Comparison of ENCODE assay signal across 11 cellular contexts in the genomic region with DNA sequence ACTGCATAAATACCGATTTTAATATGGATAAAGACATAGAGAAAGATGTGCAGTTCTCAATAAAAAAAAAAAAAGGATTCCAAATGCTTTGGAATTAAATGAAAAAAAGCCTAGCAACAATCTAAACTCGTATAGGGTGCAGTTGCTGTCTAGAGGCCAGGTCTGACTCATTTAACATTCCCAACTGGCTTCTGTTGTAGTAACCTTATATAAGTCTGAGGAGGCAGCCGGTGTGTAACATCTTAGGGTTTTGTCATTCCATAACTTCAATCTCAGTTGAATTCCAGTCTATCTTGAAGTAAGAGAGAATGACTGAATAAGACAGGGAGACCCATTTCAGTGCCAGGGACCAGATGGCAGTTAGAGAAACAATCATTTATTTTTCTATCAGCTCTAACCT. TPM values are rescaled to one million over a fixed set of nuclear protein-coding genes. Genes with fewer than 3 reads are reported as not detected.
A peak's percentile ranks its signal among the peaks of the same experiment; 100 is the strongest.
DNase-seq lines count a peak whose midpoint lies in the region; ATAC-seq and TF ChIP-seq lines count a peak whose summit lies in the region.
"Had no signal": no experiment of that assay in that cellular context is flagged by ENCODE, and none has a peak within 500 bp of the region (broad histone marks: within the 10 kb centered on the region; RNA-seq: fewer than 3 reads in every experiment).

No MANE protein-coding gene starts in this region.

- CTCF ChIA-PET in PC-3 (lab: Charles Lee), result no interaction called here

- BruUV-seq in PC-3 (replicated peaks; lab: Mats Ljungman, UMichigan), result no TSS peak

- ATAC-seq in PC-3 (peak; percentile 68), HG03175 (IDR thresholded peaks at IDR 0.05; ENCODE audit: unreplicated experiment) (no peak), HG03571 (IDR thresholded peaks at IDR 0.05; ENCODE audit: unreplicated experiment) (no peak)

- TF ChIP-seq CTCF in PC-3 (conservative IDR thresholded peaks at IDR 0.05; ENCODE audit: low read depth, low read length) (no peak), endothelial cell (IDR thresholded peaks at IDR 0.05; ENCODE audit: unreplicated experiment) (no peak), osteoblast (IDR thresholded peaks at IDR 0.05; ENCODE audit: extremely low read depth, low read depth, low read length) (no peak)

- H4K20me1 ChIP-seq in PC-3 (ENCODE audit: low read length) (peaks cover 76% of the 10 kb centered on the region), osteoblast (ENCODE audit: insufficient read depth, low read length) (peaks cover 68% of the 10 kb centered on the region)

- DNase-seq in Daoy (ENCODE audit: low read depth) (peak; percentile 11), PC-3 (peak; percentile 26), endothelial cell (ENCODE audit: low spot score) (no peak), osteoblast (ENCODE audit: insufficient read length, low spot score, missing footprints) (peak; percentile 32), NOMO-1 treated with dmso at 0.1 percent for 144 hours (lab: John Stamatoyannopoulos, UW; ENCODE audit: unreplicated experiment) (no peak), NCI-H345 treated with DMSO at 0.1 percent for 48 hours (lab: John Stamatoyannopoulos, UW; ENCODE audit: unreplicated experiment) (no peak)
- DNase-seq: NCI-H2081, right cardiac atrium had no signal

- H3K4me3 Mint-ChIP-seq in endothelial cell (ENCODE audit: unreplicated experiment), result no peak overlapping the region
- H3K4me3 Mint-ChIP-seq: IgD-negative memory B cell had no signal

- no peak overlapping the region for H3K9ac ChIP-seq in PC-3 (ENCODE audit: low read length)

- no peaks in the 10 kb centered on the region for H3K27me3 ChIP-seq in PC-3 (ENCODE audit: low read length)
- H3K27me3 ChIP-seq in osteoblast (ENCODE audit: insufficient read depth, low read length), result no peaks in the 10 kb centered on the region

- H3K27ac Mint-ChIP-seq in endothelial cell (ENCODE audit: unreplicated experiment), result peak overlapping the region; percentile 39

- no peaks in the 10 kb centered on the region for H3K9me2 ChIP-seq in PC-3 (replicated peaks; ENCODE audit: low read length)

- peaks cover 99% of the 10 kb centered on the region for H3K79me2 ChIP-seq in PC-3 (ENCODE audit: low read length)
- peaks cover 99% of the 10 kb centered on the region for H3K79me2 ChIP-seq in osteoblast (ENCODE audit: insufficient read depth, low read length)

- H3K9me3 Mint-ChIP-seq in endothelial cell (ENCODE audit: unreplicated experiment), result no peaks in the 10 kb centered on the region
- H3K9me3 Mint-ChIP-seq: IgD-negative memory B cell had no signal

- 0 out of 2 replicates have a peak, but pooled peaks cover 3% of the 10 kb centered on the region for H3K36me3 ChIP-seq in PC-3 (ENCODE audit: low read depth, low read length)
- no peaks in the 10 kb centered on the region for H3K36me3 ChIP-seq in osteoblast (ENCODE audit: insufficient read depth, low read length)

- intact Hi-C loops in PC-3 (cut with micrococcal nuclease), result no loop called here

- H3K36me3 Mint-ChIP-seq in endothelial cell (ENCODE audit: low read depth, unreplicated experiment), result peaks cover 3% of the 10 kb centered on the region

- no peak overlapping the region for H3K4me3 ChIP-seq in PC-3 (ENCODE audit: low read length)
- no peak overlapping the region for H3K4me3 ChIP-seq in osteoblast (ENCODE audit: insufficient read depth, low read length)

- H3K27me3 Mint-ChIP-seq in endothelial cell (ENCODE audit: unreplicated experiment), result peaks cover 2% of the 10 kb centered on the region
- H3K27me3 Mint-ChIP-seq: IgD-negative memory B cell had no signal

- peaks cover 21% of the 10 kb centered on the region for H3K4me1 ChIP-seq in PC-3 (ENCODE audit: insufficient read depth, low read length)
- peaks cover 11% of the 10 kb centered on the region for H3K4me1 ChIP-seq in osteoblast (ENCODE audit: insufficient read depth, low read length)

- H3K4me1 Mint-ChIP-seq in endothelial cell (ENCODE audit: unreplicated experiment), result peaks cover 46% of the 10 kb centered on the region

- no peak overlapping the region for H2AFZ ChIP-seq in PC-3 (ENCODE audit: low read length)
- H2AFZ ChIP-seq in osteoblast (ENCODE audit: low read length), result no peak overlapping the region

- H3K4me2 ChIP-seq in PC-3 (ENCODE audit: low read length), result no peak overlapping the region
- peak overlapping the region; percentile 14 for H3K4me2 ChIP-seq in osteoblast (ENCODE audit: insufficient read depth, low read length)

- no peak overlapping the region for H3K27ac ChIP-seq in PC-3 (ENCODE audit: low read length)
- peak overlapping the region; percentile 51 for H3K27ac ChIP-seq in osteoblast (ENCODE audit: low read depth, low read length)

- H3K9me3 ChIP-seq in PC-3 (ENCODE audit: low read length) (no peaks in the 10 kb centered on the region), osteoblast (ENCODE audit: low read depth, low read length) (no peaks in the 10 kb centered on the region)

- H3F3A ChIP-seq in PC-3 (ENCODE audit: low read length, unreplicated experiment), result no peaks in the 10 kb centered on the region

- POLR2A ChIA-PET in PC-3 (lab: Charles Lee; ENCODE audit: unreplicated experiment), result no interaction called here

RNA-seq across cellular contexts. Expression of a gene that starts 6.5 kb away (rescaled TPM):
- 153 and 156 TPM in 2 replicates for total RNA-seq in Daoy (2014; rRNA removed; shearing (Covaris generic))
- total RNA-seq in PC-3 (2014; rRNA removed) (80.5 and 105 TPM in 2 replicates), endothelial cell (ENCODE audit: unreplicated experiment) (74.6 TPM), osteoblast (44.9 and 56.9 TPM in 2 replicates)

RNA-seq across cellular contexts. Expression of a gene that starts 7.3 kb away (rescaled TPM):
- 0.86 and 7.7 TPM in 2 replicates for total RNA-seq in Daoy (2014; rRNA removed; shearing (Covaris generic))
- total RNA-seq in PC-3 (2014; rRNA removed) (0.52 and 1.3 TPM in 2 replicates), endothelial cell (ENCODE audit: unreplicated experiment) (15.5 TPM), osteoblast (1.4 and 2.7 TPM in 2 replicates)

Comparison
In these comparisons a context has a peak if more than half of its experiments do, and no peak if none do; other contexts are left out.
1. DNase-seq: peak in Daoy (single experiment), PC-3 (single experiment) and osteoblast (single experiment); none in endothelial cell (single experiment), NOMO-1 treated with dmso at 0.1 percent for 144 hours (single experiment) and NCI-H345 treated with DMSO at 0.1 percent for 48 hours (single experiment).